ENCODE assay signal across 33 cellular contexts in the genomic region with DNA sequence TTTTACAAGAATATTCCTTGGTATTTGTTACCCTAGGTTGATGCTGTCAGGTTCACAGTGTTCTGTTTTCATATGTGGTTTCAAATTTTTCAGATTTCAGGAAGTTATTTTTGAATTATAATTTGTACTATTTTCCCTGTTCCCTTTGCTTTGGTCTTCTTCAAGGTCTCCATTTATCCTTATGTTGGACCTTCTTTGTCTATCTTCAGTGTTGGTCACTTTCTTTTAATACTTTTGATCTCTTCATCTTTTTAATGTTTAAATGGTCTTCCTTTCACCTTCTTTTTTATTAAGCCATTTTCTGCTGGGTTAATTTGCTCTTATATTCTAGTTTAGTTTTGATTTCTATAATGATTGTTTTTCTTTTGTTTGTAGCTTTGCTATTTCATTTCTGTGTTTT.
DNase-seq lines count a peak whose midpoint lies in the region; ATAC-seq, FAIRE-seq and TF ChIP-seq lines count a peak whose summit lies in the region.
"Had no signal": no experiment of that assay in that cellular context is flagged by ENCODE, and none has a peak within 500 bp of the region (broad histone marks: within the 10 kb centered on the region; RNA-seq: fewer than 3 reads in every experiment).

No MANE protein-coding gene starts in this region.

- H3K27ac ChIP-seq in A549 (no peak overlapping the region), right cardiac atrium (ENCODE audit: low read length) (no peak overlapping the region)
- H3K27ac ChIP-seq: breast epithelium, C4-2B, coronary artery, esophagus squamous epithelium, gastrocnemius medialis, psoas muscle, sigmoid colon, SJCRH30 had no signal

- H3K4me3 ChIP-seq in A549 (no peak overlapping the region), adipocyte (ENCODE audit: low read length) (no peak overlapping the region), right cardiac atrium (ENCODE audit: low read length) (no peak overlapping the region)
- H3K4me3 ChIP-seq: breast epithelium, coronary artery, esophagus squamous epithelium, psoas muscle, sigmoid colon, SJCRH30 had no signal

- FAIRE-seq in A549 (lab: Jason Lieb, UNC) = no peak
- FAIRE-seq: H54, kidney, RCC 7860 had no signal

- TF ChIP-seq POLR2A in A549 (IDR thresholded peaks at IDR 0.05; ENCODE audit: low read length) = no peak

- no peak overlapping the region for H3K9ac ChIP-seq in adipocyte (ENCODE audit: low read length)

- no peak overlapping the region for H3K4me2 ChIP-seq in A549

- H3K27me3 ChIP-seq in adipocyte (replicated peaks; ENCODE audit: control insufficient read depth, insufficient read depth, low read length) (no peaks in the 10 kb centered on the region), right cardiac atrium (ENCODE audit: control insufficient read depth, insufficient read depth) (no peaks in the 10 kb centered on the region)
- H3K27me3 ChIP-seq: breast epithelium, esophagus squamous epithelium, gastrocnemius medialis, sigmoid colon, SJCRH30 had no signal

- in situ Hi-C loops in ACHN (cut with HindIII; ENCODE audit: low pct_ligation_motif_present, low pct_unique_long_range_greater_than_20kb, low sequenced_read_pairs) = no loop called here

- H3K9me3 ChIP-seq in A549 = peaks cover 27% of the 10 kb centered on the region
- peaks cover 18% of the 10 kb centered on the region for H3K9me3 ChIP-seq in adipocyte (ENCODE audit: control insufficient read depth, low read length)
- H3K9me3 ChIP-seq in right cardiac atrium (ENCODE audit: control insufficient read depth, low read length) = no peaks in the 10 kb centered on the region

- ATAC-seq in A549 = no peak
- ATAC-seq in HG03097 (IDR thresholded peaks at IDR 0.05; ENCODE audit: low FRiP score, unreplicated experiment) = no peak
- ATAC-seq in Right ventricle myocardium superior (ENCODE audit: poor library complexity) = no peak
- ATAC-seq in right cardiac atrium = no peak
- ATAC-seq: gastrocnemius medialis, psoas muscle had no signal

- intact Hi-C loops in Right ventricle myocardium superior (cut with DNase I) = loop anchor here (5.0 kb wide), 1 partner anchor 94 kb away; no protein-coding TSS in a partner anchor
- intact Hi-C loops in right cardiac atrium (cut with DNase I) = loop anchor here in 1 of 4 donors (5.0 kb wide), 1 partner anchor 99 kb away; no protein-coding TSS in a partner anchor

- DNase-seq in A549 (ENCODE audit: low read depth in 1 of 2, low spot score in 1 of 2) (peak in 1 of 2 experiments; percentile 53), ACHN (peak; percentile 10), adipocyte (ENCODE audit: low read depth) (peak; percentile 11), fibroblast of peridontal ligament (ENCODE audit: extremely low read depth) (peak; percentile 32), Right ventricle myocardium superior (no peak), right cardiac atrium (no peak)
- DNase-seq: activated CD8-positive, alpha-beta memory T cell treated with anti-CD3 and anti-CD28 coated beads for 24 hours; activated gamma-delta T cell treated with Interleukin-2 at 50 U/mL for 16 hours; activated T-cell treated with anti-CD3 and anti-CD28 coated beads for 4 hours; amygdala; Caco-2; DMS79 treated with DMSO at 0.1 percent for 48 hours; esophagus squamous epithelium; gastrocnemius medialis; GDM1; kidney; MV-4-11; NCI-H1436 treated with DMSO at 0.1 percent for 48 hours; NCI-H2081 treated with DMSO at 0.1 percent for 48 hours; NCI-H226; NCI-H69; psoas muscle; sigmoid colon; stimulated activated CD4-positive, alpha-beta T cell treated with anti-CD3 and anti-CD28 coated beads, Interleukin-4, amount 100 ng/mL, for 24 hours; substantia nigra; T-helper 9 cell had no signal

- TF ChIP-seq RAD21 in A549 (conservative IDR thresholded peaks at IDR 0.05 in 1 of 2, IDR thresholded peaks at IDR 0.05 in 1 of 2) = no peak

- H3K4me1 ChIP-seq in A549 (no peaks in the 10 kb centered on the region), adipocyte (ENCODE audit: control insufficient read depth, insufficient read depth, low read length) (peaks cover 7% of the 10 kb centered on the region), right cardiac atrium (ENCODE audit: control insufficient read depth, insufficient read depth, low read length) (no peaks in the 10 kb centered on the region)
- H3K4me1 ChIP-seq: breast epithelium, Caco-2, gastrocnemius medialis, psoas muscle, SJCRH30 had no signal

- TF ChIP-seq CTCF in A549 (IDR thresholded peaks at IDR 0.05) = no peak

- peaks cover 90% of the 10 kb centered on the region for H3K36me3 ChIP-seq in adipocyte (ENCODE audit: control insufficient read depth, insufficient read depth, low read length, severe bottlenecking)
- H3K36me3 ChIP-seq: breast epithelium had no signal

- POLR2A ChIA-PET in A549 (lab: Yijun Ruan, JAX) = no interaction called here

- CTCF ChIA-PET in A549 (lab: Yijun Ruan, JAX) = interaction anchor here (1.2 to 9.3 kb wide), 5 partner anchors 7 to 108 kb away, joined by 3 to 67 read pairs (median 7); no protein-coding TSS in a partner anchor

- no peak for TF ChIP-seq EP300 in A549 (IDR thresholded peaks at IDR 0.05)

TF ChIP-seq in A549, 52 proteins besides CTCF, POLR2A, EP300 and RAD21:
- TF ChIP-seq KDM1A (IDR thresholded peaks at IDR 0.05; ENCODE audit: low read depth) = 0 out of 2 replicates have a peak, but pooled peaks have one; percentile 30
- no peak for TF ChIP-seq USF2 (IDR thresholded peaks at IDR 0.05)
TF ChIP-seq in A549: peak in this region for 1.

Comparison
In these comparisons a context has a peak if more than half of its experiments do, and no peak if none do; other contexts are left out.
1. DNase-seq: peak in ACHN (single experiment), adipocyte (single experiment) and fibroblast of peridontal ligament (single experiment); none in Right ventricle myocardium superior (single experiment) and right cardiac atrium (0 of 3).